ENCODE assay signal across 15 cellular contexts in the genomic region with DNA sequence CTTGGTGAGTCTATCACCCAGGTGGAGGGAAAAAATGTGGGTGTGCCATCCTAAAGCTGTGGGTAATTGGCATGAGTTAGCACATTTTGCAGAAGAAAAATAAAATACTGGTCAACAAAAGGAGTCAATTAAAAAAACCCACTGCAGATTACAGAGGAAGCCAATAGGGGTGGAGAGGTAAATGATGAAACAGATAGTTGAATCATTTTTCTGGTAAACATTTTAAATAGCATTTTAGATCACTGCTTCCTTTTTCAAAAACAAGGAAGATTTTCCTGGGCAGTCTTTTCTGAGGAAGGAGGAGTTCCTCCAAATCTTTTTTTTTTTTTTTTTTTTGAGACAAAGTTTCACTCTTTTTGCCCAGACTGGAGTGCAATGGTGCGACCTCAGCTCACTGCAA.
A peak's percentile ranks its signal among the peaks of the same experiment; 100 is the strongest.
DNase-seq lines count a peak whose midpoint lies in the region.
"Had no signal": no experiment of that assay in that cellular context is flagged by ENCODE, and none has a peak within 500 bp of the region (broad histone marks: within the 10 kb centered on the region; RNA-seq: fewer than 3 reads in every experiment).

No MANE protein-coding gene starts in this region.

- peaks cover 83% of the 10 kb centered on the region for H3K4me1 Mint-ChIP-seq in dendritic cell treated with granulocyte-macrophage colony-stimulating factor and Interleukin-4, amounts not matched to agents 40 ng/mL and 50 ng/mL, for 4 days (ENCODE audit: low read depth)

- DNase-seq in AG08395 (ENCODE audit: low spot score) (peak; percentile 34), CD1c-positive myeloid dendritic cell (ENCODE audit: extremely low spot score) (peak; percentile 78), NOMO-1 treated with DMSO at 0.1 percent for 48 hours (lab: John Stamatoyannopoulos, UW; ENCODE audit: unreplicated experiment) (peak; percentile 63), NCI-H748 (lab: John Stamatoyannopoulos, UW; ENCODE audit: unreplicated experiment) (no peak), NCI-H510A (lab: John Stamatoyannopoulos, UW) (no peak), activated gamma-delta T cell treated with Interleukin-2 at 50 U/mL for 16 hours (no peak)
- DNase-seq: C1 segment of cervical spinal cord, DMS79, H7, NCI-H1417, NCI-H187, NCI-H2107, NCI-H510A treated with DMSO at 0.1 percent for 48 hours, SHP77 had no signal

- H3K27ac Mint-ChIP-seq in dendritic cell treated with granulocyte-macrophage colony-stimulating factor and Interleukin-4, amounts not matched to agents 40 ng/mL and 50 ng/mL, for 4 days: peak overlapping the region; percentile 92

- no peaks in the 10 kb centered on the region for H3K9me3 Mint-ChIP-seq in dendritic cell treated with granulocyte-macrophage colony-stimulating factor and Interleukin-4, amounts not matched to agents 40 ng/mL and 50 ng/mL, for 4 days

- H3K36me3 Mint-ChIP-seq in dendritic cell treated with granulocyte-macrophage colony-stimulating factor and Interleukin-4, amounts not matched to agents 40 ng/mL and 50 ng/mL, for 4 days (ENCODE audit: low read depth): no peaks in the 10 kb centered on the region

- intact Hi-C loops in dendritic cell treated with granulocyte-macrophage colony-stimulating factor and Interleukin-4, amounts not matched to agents 40 ng/mL and 50 ng/mL, for 4 days (cut with micrococcal nuclease): no loop called here

- H3K4me3 Mint-ChIP-seq in dendritic cell treated with granulocyte-macrophage colony-stimulating factor and Interleukin-4, amounts not matched to agents 40 ng/mL and 50 ng/mL, for 4 days: no peak overlapping the region

- peaks cover 6% of the 10 kb centered on the region for H3K27me3 Mint-ChIP-seq in dendritic cell treated with granulocyte-macrophage colony-stimulating factor and Interleukin-4, amounts not matched to agents 40 ng/mL and 50 ng/mL, for 4 days

Comparison
In these comparisons a context has a peak if more than half of its experiments do, and no peak if none do; other contexts are left out.
1. DNase-seq: peak in AG08395 (single experiment), CD1c-positive myeloid dendritic cell (single experiment) and NOMO-1 treated with DMSO at 0.1 percent for 48 hours (single experiment); none in NCI-H748 (single experiment), NCI-H510A (single experiment) and activated gamma-delta T cell treated with Interleukin-2 at 50 U/mL for 16 hours (single experiment).